ENCODE assay signal across 8 cellular contexts in the genomic region with DNA sequence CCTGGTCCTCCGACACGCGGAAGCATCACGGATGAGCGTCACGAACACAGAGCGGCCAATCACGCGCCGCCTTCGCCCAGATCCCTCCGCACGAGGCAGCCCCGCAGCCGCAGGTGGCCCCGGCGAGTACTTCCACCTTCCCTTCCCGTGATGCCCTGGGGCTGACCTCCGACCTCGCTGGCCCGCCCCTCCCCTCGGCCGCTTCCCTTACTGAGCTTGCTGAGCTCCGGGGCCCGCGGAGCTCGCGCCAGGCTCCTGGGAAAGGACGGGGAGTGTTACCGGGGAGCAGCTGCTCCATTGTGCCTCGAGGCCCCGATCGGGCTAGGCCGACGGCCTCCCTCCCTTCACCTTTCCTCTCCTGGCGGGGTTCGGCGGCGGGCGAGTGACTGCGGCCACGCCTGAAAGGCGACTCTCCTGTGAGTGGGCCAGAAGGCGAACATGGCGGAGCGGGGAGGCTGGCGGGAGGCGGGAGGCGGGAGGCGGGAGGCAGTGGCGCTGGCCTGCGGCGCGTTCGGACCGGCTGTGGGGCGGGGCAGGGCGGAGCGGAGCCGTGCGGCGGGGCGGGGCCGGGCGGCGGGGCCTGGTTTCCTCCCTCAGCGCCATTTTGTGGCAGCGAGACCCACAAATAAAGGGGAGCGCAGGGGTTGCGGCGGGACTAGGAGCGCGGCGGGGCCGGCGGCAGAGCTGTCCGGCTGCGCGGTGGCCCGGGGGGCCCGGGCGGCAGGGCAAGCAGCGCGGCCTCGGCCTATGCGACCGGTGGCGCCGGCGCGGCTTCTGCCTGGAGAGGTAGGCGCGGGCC. TPM values are rescaled to one million over a fixed set of nuclear protein-coding genes. Genes with fewer than 3 reads are reported as not detected.
DNase-seq lines count a peak whose midpoint lies in the region; ATAC-seq, FAIRE-seq and TF ChIP-seq lines count a peak whose summit lies in the region.

A gene (plus strand): TSS at position 589 of the 799 bp plus-strand sequence. CDS start 8,760 bp downstream, outside the sequence.

- CTCF ChIA-PET in WTC11 (lab: Charles Lee): interaction anchor here (1.0 to 1.4 kb wide), 3 partner anchors 33 to 136 kb away, joined by 3 to 4 read pairs (median 4); no protein-coding TSS in a partner anchor

- peaks cover 1% of the 10 kb centered on the region for H3K36me3 ChIP-seq in bronchial epithelial cell (ENCODE audit: control insufficient read depth, insufficient read depth, low read length)

- no peaks in the 10 kb centered on the region for H3K27me3 ChIP-seq in bronchial epithelial cell (ENCODE audit: control insufficient read depth, insufficient read depth, low read length)

- H3K36me3 Mint-ChIP-seq in WTC11: peaks cover 15% of the 10 kb centered on the region
- peaks cover 4 to 5% (median 5%) of the 10 kb centered on the region in 3 donors for H3K36me3 Mint-ChIP-seq in immature natural killer cell

- DNase-seq in AG08396 (ENCODE audit: low spot score) (peak; percentile 95), NCI-H2227 treated with DMSO at 0.1 percent for 48 hours (lab: John Stamatoyannopoulos, UW) (peak; percentile 90), WTC11 (ENCODE audit: low spot score) (peak; percentile 97), bronchial epithelial cell (ENCODE audit: low read depth) (peak; percentile 84), immature natural killer cell (peak; percentile 95 to 96 (median 95)), smooth muscle cell of the brain vasculature (ENCODE audit: low read depth, low spot score) (peak; percentile 88)

- POLR2A ChIA-PET in WTC11 (lab: Charles Lee): interaction anchor here (0.6 to 2.5 kb wide), 6 partner anchors 10 to 63 kb away, joined by 3 to 32 read pairs (median 8); a partner anchor contains a TSS

- H3K4me3 ChIP-seq in bronchial epithelial cell (ENCODE audit: low read depth, low read length): peak within 1 kb of the TSS; percentile 90

- FAIRE-seq in bronchial epithelial cell (lab: Jason Lieb, UNC): no peak

- H3K4me3 Mint-ChIP-seq in WTC11 (peak within 1 kb of the TSS; percentile 93), immature natural killer cell (peak within 1 kb of the TSS; percentile 90 to 95 (median 92))

- in situ Hi-C loops in GM18951 (cut with MboI; ENCODE audit: low sequenced_read_pairs, unreplicated experiment): no loop called here

- ATAC-seq in HG03175 (IDR thresholded peaks at IDR 0.05; ENCODE audit: unreplicated experiment): peak; percentile 78
- peak; percentile 86 for ATAC-seq in WTC11

- peak within 1 kb of the TSS; percentile 98 for H3K27ac Mint-ChIP-seq in WTC11
- peak within 1 kb of the TSS; percentile 94 to 99 (median 96) for H3K27ac Mint-ChIP-seq in immature natural killer cell

- H3K9me3 Mint-ChIP-seq in WTC11 (no peaks in the 10 kb centered on the region; the same call in 1 of the 2 replicates), immature natural killer cell (peaks cover 0 to 2% (median 0%) of the 10 kb centered on the region in 6 donors)

- peaks cover 29% of the 10 kb centered on the region for H3K4me1 Mint-ChIP-seq in WTC11
- peaks cover 51 to 60% of the 10 kb centered on the region in 2 donors for H3K4me1 Mint-ChIP-seq in immature natural killer cell

- H3K27me3 Mint-ChIP-seq in WTC11 (ENCODE audit: low read depth): no peaks in the 10 kb centered on the region
- peaks cover 8 to 21% (median 20%) of the 10 kb centered on the region in 3 donors for H3K27me3 Mint-ChIP-seq in immature natural killer cell (ENCODE audit: low read depth in 3 of 3)

- peak; percentile 94 for TF ChIP-seq POLR2A in GM18951 (IDR thresholded peaks at IDR 0.05; ENCODE audit: extremely low read depth, insufficient read depth, insufficient read length)

- no peak for TF ChIP-seq CTCF in WTC11 (IDR thresholded peaks at IDR 0.05)
- no peak for TF ChIP-seq CTCF in bronchial epithelial cell (IDR thresholded peaks at IDR 0.05; ENCODE audit: insufficient read depth, low read length, severe bottlenecking)

TF ChIP-seq in WTC11, 78 proteins besides CTCF, POLR2A, EP300 and RAD21 (continues in another document):
- TF ChIP-seq GRHL2 (CRISPR knock-in tag; IDR thresholded peaks at IDR 0.05; ENCODE audit: insufficient replicate concordance, severe bottlenecking) (no peak), ZBTB21 (CRISPR knock-in tag; IDR thresholded peaks at IDR 0.05; ENCODE audit: borderline replicate concordance) (no peak; the same call in 1 of the 2 replicates), HMGA2 (CRISPR knock-in tag; IDR thresholded peaks at IDR 0.05) (no peak), SMAD4 (CRISPR knock-in tag; IDR thresholded peaks at IDR 0.05) (peak; percentile 6; the same call in 1 of the 2 replicates), NFATC4 (CRISPR knock-in tag; IDR thresholded peaks at IDR 0.05) (no peak), ZNF396 (CRISPR knock-in tag; IDR thresholded peaks at IDR 0.05; ENCODE audit: borderline replicate concordance) (no peak), ETV6 (CRISPR knock-in tag; IDR thresholded peaks at IDR 0.05) (peak; percentile 90), MYBL2 (CRISPR knock-in tag; IDR thresholded peaks at IDR 0.05) (peak; percentile 94), TEAD4 (CRISPR knock-in tag; IDR thresholded peaks at IDR 0.05) (no peak), MXD4 (CRISPR knock-in tag; IDR thresholded peaks at IDR 0.05; ENCODE audit: borderline replicate concordance) (no peak), SOX15 (CRISPR knock-in tag; IDR thresholded peaks at IDR 0.05) (no peak)
- TF ChIP-seq, protein P1, sequence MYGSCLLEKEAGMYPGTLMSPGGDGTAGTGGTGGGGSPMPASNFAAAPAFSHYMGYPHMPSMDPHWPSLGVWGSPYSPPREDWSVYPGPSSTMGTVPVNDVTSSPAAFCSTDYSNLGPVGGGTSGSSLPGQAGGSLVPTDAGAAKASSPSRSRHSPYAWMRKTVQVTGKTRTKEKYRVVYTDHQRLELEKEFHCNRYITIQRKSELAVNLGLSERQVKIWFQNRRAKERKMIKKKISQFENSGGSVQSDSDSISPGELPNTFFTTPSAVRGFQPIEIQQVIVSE (CRISPR knock-in tag; IDR thresholded peaks at IDR 0.05; ENCODE audit: borderline replicate concordance): no peak
- TF ChIP-seq, protein P2, sequence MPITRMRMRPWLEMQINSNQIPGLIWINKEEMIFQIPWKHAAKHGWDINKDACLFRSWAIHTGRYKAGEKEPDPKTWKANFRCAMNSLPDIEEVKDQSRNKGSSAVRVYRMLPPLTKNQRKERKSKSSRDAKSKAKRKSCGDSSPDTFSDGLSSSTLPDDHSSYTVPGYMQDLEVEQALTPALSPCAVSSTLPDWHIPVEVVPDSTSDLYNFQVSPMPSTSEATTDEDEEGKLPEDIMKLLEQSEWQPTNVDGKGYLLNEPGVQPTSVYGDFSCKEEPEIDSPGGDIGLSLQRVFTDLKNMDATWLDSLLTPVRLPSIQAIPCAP (CRISPR knock-in tag; IDR thresholded peaks at IDR 0.05): peak; percentile 84; the same call in 1 of the 2 replicates
- TF ChIP-seq, protein P3, sequence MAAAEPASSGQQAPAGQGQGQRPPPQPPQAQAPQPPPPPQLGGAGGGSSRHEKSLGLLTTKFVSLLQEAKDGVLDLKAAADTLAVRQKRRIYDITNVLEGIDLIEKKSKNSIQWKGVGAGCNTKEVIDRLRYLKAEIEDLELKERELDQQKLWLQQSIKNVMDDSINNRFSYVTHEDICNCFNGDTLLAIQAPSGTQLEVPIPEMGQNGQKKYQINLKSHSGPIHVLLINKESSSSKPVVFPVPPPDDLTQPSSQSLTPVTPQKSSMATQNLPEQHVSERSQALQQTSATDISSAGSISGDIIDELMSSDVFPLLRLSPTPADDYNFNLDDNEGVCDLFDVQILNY (CRISPR knock-in tag; IDR thresholded peaks at IDR 0.05): peak; percentile 83
- TF ChIP-seq, protein P4, sequence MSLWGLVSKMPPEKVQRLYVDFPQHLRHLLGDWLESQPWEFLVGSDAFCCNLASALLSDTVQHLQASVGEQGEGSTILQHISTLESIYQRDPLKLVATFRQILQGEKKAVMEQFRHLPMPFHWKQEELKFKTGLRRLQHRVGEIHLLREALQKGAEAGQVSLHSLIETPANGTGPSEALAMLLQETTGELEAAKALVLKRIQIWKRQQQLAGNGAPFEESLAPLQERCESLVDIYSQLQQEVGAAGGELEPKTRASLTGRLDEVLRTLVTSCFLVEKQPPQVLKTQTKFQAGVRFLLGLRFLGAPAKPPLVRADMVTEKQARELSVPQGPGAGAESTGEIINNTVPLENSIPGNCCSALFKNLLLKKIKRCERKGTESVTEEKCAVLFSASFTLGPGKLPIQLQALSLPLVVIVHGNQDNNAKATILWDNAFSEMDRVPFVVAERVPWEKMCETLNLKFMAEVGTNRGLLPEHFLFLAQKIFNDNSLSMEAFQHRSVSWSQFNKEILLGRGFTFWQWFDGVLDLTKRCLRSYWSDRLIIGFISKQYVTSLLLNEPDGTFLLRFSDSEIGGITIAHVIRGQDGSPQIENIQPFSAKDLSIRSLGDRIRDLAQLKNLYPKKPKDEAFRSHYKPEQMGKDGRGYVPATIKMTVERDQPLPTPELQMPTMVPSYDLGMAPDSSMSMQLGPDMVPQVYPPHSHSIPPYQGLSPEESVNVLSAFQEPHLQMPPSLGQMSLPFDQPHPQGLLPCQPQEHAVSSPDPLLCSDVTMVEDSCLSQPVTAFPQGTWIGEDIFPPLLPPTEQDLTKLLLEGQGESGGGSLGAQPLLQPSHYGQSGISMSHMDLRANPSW (CRISPR knock-in tag; conservative IDR thresholded peaks at IDR 0.05; ENCODE audit: low read depth): no peak
- TF ChIP-seq, protein P5, sequence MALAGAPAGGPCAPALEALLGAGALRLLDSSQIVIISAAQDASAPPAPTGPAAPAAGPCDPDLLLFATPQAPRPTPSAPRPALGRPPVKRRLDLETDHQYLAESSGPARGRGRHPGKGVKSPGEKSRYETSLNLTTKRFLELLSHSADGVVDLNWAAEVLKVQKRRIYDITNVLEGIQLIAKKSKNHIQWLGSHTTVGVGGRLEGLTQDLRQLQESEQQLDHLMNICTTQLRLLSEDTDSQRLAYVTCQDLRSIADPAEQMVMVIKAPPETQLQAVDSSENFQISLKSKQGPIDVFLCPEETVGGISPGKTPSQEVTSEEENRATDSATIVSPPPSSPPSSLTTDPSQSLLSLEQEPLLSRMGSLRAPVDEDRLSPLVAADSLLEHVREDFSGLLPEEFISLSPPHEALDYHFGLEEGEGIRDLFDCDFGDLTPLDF (CRISPR knock-in tag; IDR thresholded peaks at IDR 0.05): peak; percentile 55
- TF ChIP-seq, protein P6, sequence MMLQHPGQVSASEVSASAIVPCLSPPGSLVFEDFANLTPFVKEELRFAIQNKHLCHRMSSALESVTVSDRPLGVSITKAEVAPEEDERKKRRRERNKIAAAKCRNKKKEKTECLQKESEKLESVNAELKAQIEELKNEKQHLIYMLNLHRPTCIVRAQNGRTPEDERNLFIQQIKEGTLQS (CRISPR knock-in tag; conservative IDR thresholded peaks at IDR 0.05): no peak

RNA-seq across cellular contexts. Expression of the gene that starts here (rescaled TPM):
- 88.8 to 92.7 TPM (median 91.9 TPM) in 3 replicates for total RNA-seq in WTC11 (2021)
- total RNA-seq in bronchial epithelial cell: 115 and 125 TPM in 2 replicates
- polyA plus RNA-seq in immature natural killer cell: 100 to 1,000 TPM; 145 to 169 (median 150) TPM

Comparison
In these comparisons a context has a peak if more than half of its experiments do, and no peak if none do; other contexts are left out.
1. Peak in every context shown above with its lines: DNase-seq, ATAC-seq and H3K4me3 ChIP-seq.